1 cellular context compared by ENCODE assay signal in genomic region chr1:45010855-45011811, GRCh38.
TF ChIP-seq lines count a peak whose summit lies in the region.

HECTD3 (minus strand) TSS chr1:45011324; CDS start chr1:45011257, 67 bp downstream.

TF ChIP-seq in HepG2, 621 proteins besides CTCF, POLR2A, EP300 and RAD21 (continued from another document and continues in another):
- TF ChIP-seq ZBTB40 (IDR thresholded peaks at IDR 0.05) (no peak), ZBTB40 (CRISPR knock-in tag; IDR thresholded peaks at IDR 0.05) (peak; percentile 77), TBX2 (CRISPR knock-in tag; IDR thresholded peaks at IDR 0.05; ENCODE audit: borderline replicate concordance) (peak; percentile 55; the same call in 1 of the 2 replicates), ZNF768 (CRISPR knock-in tag; IDR thresholded peaks at IDR 0.05) (no peak; the same call in 1 of the 2 replicates), MTERF4 (CRISPR knock-in tag; IDR thresholded peaks at IDR 0.05) (peak; percentile 61; the same call in 1 of the 2 replicates), ZNF678 (CRISPR knock-in tag; IDR thresholded peaks at IDR 0.05) (0 out of 2 replicates have a peak, but pooled peaks have one; percentile 25), MXI1 (IDR thresholded peaks at IDR 0.05; ENCODE audit: borderline replicate concordance, low read depth, low read length) (peak; percentile 81; the same call in 1 of the 3 replicates), POGZ (CRISPR knock-in tag; IDR thresholded peaks at IDR 0.05) (no peak), KLF12 (CRISPR knock-in tag; IDR thresholded peaks at IDR 0.05; ENCODE audit: borderline replicate concordance) (peak; percentile 96; the same call in 1 of the 2 replicates), ZNF414 (CRISPR knock-in tag; IDR thresholded peaks at IDR 0.05) (peak; percentile 53), GABPB1 (CRISPR knock-in tag; IDR thresholded peaks at IDR 0.05) (peak; percentile 55; the same call in 1 of the 2 replicates), ZNF350 (CRISPR knock-in tag; IDR thresholded peaks at IDR 0.05; ENCODE audit: borderline replicate concordance, low read depth) (no peak), MLLT10 (CRISPR knock-in tag; IDR thresholded peaks at IDR 0.05) (no peak), CBX1 (IDR thresholded peaks at IDR 0.05; ENCODE audit: low read depth) (peak; percentile 84), KLF16 (CRISPR knock-in tag; IDR thresholded peaks at IDR 0.05) (peak in 1 of 2 experiments; percentile 74; a peak in 1 of 4 replicates), NFE2 (CRISPR knock-in tag; IDR thresholded peaks at IDR 0.05) (no peak), SIN3A (IDR thresholded peaks at IDR 0.05; ENCODE audit: borderline replicate concordance, low read depth, low read length) (peak; percentile 96), ZBTB7A (CRISPR knock-in tag; IDR thresholded peaks at IDR 0.05) (0 out of 2 replicates have a peak, but pooled peaks have one; percentile 20), IKZF1 (IDR thresholded peaks at IDR 0.05) (no peak), RBFOX2 (IDR thresholded peaks at IDR 0.05; ENCODE audit: low read depth, low read length) (peak; percentile 79), PITX1 (CRISPR knock-in tag; IDR thresholded peaks at IDR 0.05) (peak; percentile 47; the same call in 1 of the 2 replicates), NONO (IDR thresholded peaks at IDR 0.05) (no peak), NONO (CRISPR knock-in tag; conservative IDR thresholded peaks at IDR 0.05) (peak; percentile 28; the same call in 1 of the 2 replicates), ZNF296 (CRISPR knock-in tag; conservative IDR thresholded peaks at IDR 0.05) (no peak), ZNF280B (CRISPR knock-in tag; IDR thresholded peaks at IDR 0.05; ENCODE audit: borderline replicate concordance) (no peak), MYPOP (CRISPR knock-in tag; IDR thresholded peaks at IDR 0.05) (peak; percentile 26; the same call in 1 of the 2 replicates), TFDP2 (CRISPR knock-in tag; IDR thresholded peaks at IDR 0.05) (peak; percentile 68; the same call in 1 of the 2 replicates), SRY (CRISPR knock-in tag; IDR thresholded peaks at IDR 0.05) (0 out of 2 replicates have a peak, but pooled peaks have one; percentile 29), UBTF (CRISPR knock-in tag; IDR thresholded peaks at IDR 0.05) (no peak; the same call in 1 of the 2 replicates), ZNF616 (CRISPR knock-in tag; IDR thresholded peaks at IDR 0.05; ENCODE audit: low read depth) (0 out of 2 replicates have a peak, but pooled peaks have one; percentile 27), ZFP82 (CRISPR knock-in tag; IDR thresholded peaks at IDR 0.05; ENCODE audit: borderline replicate concordance) (no peak), ETS1 (CRISPR knock-in tag; IDR thresholded peaks at IDR 0.05) (no peak)
